ENCODE assay signal across 24 cellular contexts in the genomic region with DNA sequence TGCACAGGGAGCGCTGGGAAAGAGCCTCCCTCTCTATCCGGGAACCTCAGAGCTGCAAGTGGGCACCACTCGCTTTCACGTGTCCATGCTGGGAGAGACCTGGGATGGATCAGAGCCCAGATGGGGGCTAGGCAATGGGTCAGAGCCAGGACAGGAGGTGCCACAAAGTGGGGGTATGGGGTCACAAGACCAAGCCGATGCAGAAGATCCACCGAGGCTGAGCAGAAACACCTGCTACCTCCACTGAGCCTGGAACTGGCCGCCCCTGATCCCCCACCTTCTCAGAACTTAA.
DNase-seq lines count a peak whose midpoint lies in the region; ATAC-seq, FAIRE-seq and TF ChIP-seq lines count a peak whose summit lies in the region.
"Had no signal": no experiment of that assay in that cellular context is flagged by ENCODE, and none has a peak within 500 bp of the region (broad histone marks: within the 10 kb centered on the region; RNA-seq: fewer than 3 reads in every experiment).

No MANE protein-coding gene starts in this region.

- intact Hi-C loops in CD4-positive, alpha-beta T cell (cut with DNase I, micrococcal nuclease), result no loop called here
- intact Hi-C loops in K562 (cut with micrococcal nuclease), result no loop called here

- in situ Hi-C loops in K562 (cut with MboI), result no loop called here

- H3K9me1 ChIP-seq in K562 (ENCODE audit: control insufficient read depth, insufficient read depth, low read length), result no peaks in the 10 kb centered on the region

- H3K4me3 ChIP-seq in K562, result no peak overlapping the region
- H3K4me3 ChIP-seq in CD8-positive, alpha-beta memory T cell (ENCODE audit: low read length), result no peak overlapping the region
- H3K4me3 ChIP-seq: A549, BLaER1, GM12878 had no signal

- no peak for TF ChIP-seq EP300 in K562 (IDR thresholded peaks at IDR 0.05; ENCODE audit: low read length)

- TF ChIP-seq RAD21 in K562 (CRISPR knock-in tag; conservative IDR thresholded peaks at IDR 0.05 in 1 of 2, IDR thresholded peaks at IDR 0.05 in 1 of 2), result no peak

- no peaks in the 10 kb centered on the region for H3K9me3 Mint-ChIP-seq in CD4-positive, alpha-beta T cell
- peaks cover 0 to 1% (median 0%) of the 10 kb centered on the region in 5 donors for H3K9me3 Mint-ChIP-seq in CD8-positive, alpha-beta memory T cell
- H3K9me3 Mint-ChIP-seq: CD4-positive, CD25-positive, alpha-beta regulatory T cell had no signal

- TF ChIP-seq POLR2A in K562 (conservative IDR thresholded peaks at IDR 0.05), result no peak

- no peak for ATAC-seq in CD4-positive, alpha-beta T cell (ENCODE audit: poor library complexity)
- no peak for ATAC-seq in K562
- ATAC-seq: A549, GM12878 had no signal

- H3K79me2 ChIP-seq in K562 (ENCODE audit: control insufficient read depth, insufficient read depth, low read length), result no peaks in the 10 kb centered on the region

- FAIRE-seq in K562 (lab: Jason Lieb, UNC), result no peak
- FAIRE-seq: A549, GM12878, GM12892, GM18507 had no signal

- no peaks in the 10 kb centered on the region for H3K36me3 Mint-ChIP-seq in CD4-positive, alpha-beta T cell (ENCODE audit: low read depth)
- no peaks in the 10 kb centered on the region for H3K36me3 Mint-ChIP-seq in CD8-positive, alpha-beta memory T cell
- H3K36me3 Mint-ChIP-seq: CD14-positive monocyte; CD4-positive, CD25-positive, alpha-beta regulatory T cell had no signal

- H3K4me1 Mint-ChIP-seq in CD4-positive, alpha-beta T cell (ENCODE audit: low read depth), result peaks cover 27% of the 10 kb centered on the region
- peaks cover 0 to 5% (median 3%) of the 10 kb centered on the region in 3 donors for H3K4me1 Mint-ChIP-seq in CD8-positive, alpha-beta memory T cell

- H3K9ac ChIP-seq in K562 (ENCODE audit: insufficient read depth in 1 of 2, low read depth in 2 of 2, low read length in 2 of 2), result no peak overlapping the region
- H3K9ac ChIP-seq: BLaER1 had no signal

- POLR2A ChIA-PET in CD4-positive, alpha-beta T cell (lab: Charles Lee), result no interaction called here
- POLR2A ChIA-PET in K562 (lab: Yijun Ruan, JAX), result no interaction called here
- POLR2A ChIA-PET in CD8-positive, alpha-beta memory T cell (lab: Charles Lee), result no interaction called here

- H3K27ac Mint-ChIP-seq in CD4-positive, alpha-beta T cell, result peak overlapping the region; percentile 65
- no peak overlapping the region for H3K27ac Mint-ChIP-seq in CD8-positive, alpha-beta memory T cell

- H3K27me3 ChIP-seq in CD4-positive, alpha-beta T cell (ENCODE audit: control insufficient read depth, insufficient read depth, low read length), result no peaks in the 10 kb centered on the region
- peaks cover 1 to 54% of the 10 kb centered on the region in 2 experiments; a peak in 3 of 5 replicates for H3K27me3 ChIP-seq in K562 (ENCODE audit: control insufficient read depth in 2 of 2, insufficient read depth in 2 of 2, low read length in 2 of 2)
- H3K27me3 ChIP-seq in CD8-positive, alpha-beta memory T cell (ENCODE audit: insufficient read depth, low read length, poor library complexity, severe bottlenecking), result no peaks in the 10 kb centered on the region
- H3K27me3 ChIP-seq: BE2C, BLaER1 had no signal

- peaks cover 6% of the 10 kb centered on the region for H3K27me3 Mint-ChIP-seq in CD4-positive, alpha-beta T cell
- peaks cover 0 to 15% of the 10 kb centered on the region in 2 donors for H3K27me3 Mint-ChIP-seq in CD8-positive, alpha-beta memory T cell

- peak; percentile 33 for DNase-seq in DMS 273 (lab: John Stamatoyannopoulos, UW; ENCODE audit: unreplicated experiment)
- DNase-seq in DMS 273 treated with DMSO at 0.1 percent for 48 hours (lab: John Stamatoyannopoulos, UW), result no peak
- DNase-seq in CD4-positive, alpha-beta T cell, result no peak
- DNase-seq in K562 (ENCODE audit: extremely low read depth in 1 of 4, low spot score in 3 of 4), result no peak
- DNase-seq in islet precursor cell, result peak; percentile 42
- no peak for DNase-seq in UCSD-AML1 (lab: John Stamatoyannopoulos, UW; ENCODE audit: unreplicated experiment)
- DNase-seq in CD8-positive, alpha-beta memory T cell, result no peak
- no peak for DNase-seq in pons (ENCODE audit: low spot score)
- DNase-seq: BE2C; C1 segment of cervical spinal cord; CD4-positive, CD25-positive, alpha-beta regulatory T cell; COR-L47; DMS153; DMS79; DND-41; EL; GDM1 had no signal

- no peaks in the 10 kb centered on the region; the same call in 1 of the 2 replicates for H4K20me1 ChIP-seq in K562 (replicated peaks; ENCODE audit: control insufficient read depth, insufficient read depth, low read length)
- H4K20me1 ChIP-seq: BLaER1 had no signal

- no peak overlapping the region for H3K27ac ChIP-seq in CD4-positive, alpha-beta T cell (ENCODE audit: low read depth, low read length)
- no peak overlapping the region for H3K27ac ChIP-seq in K562 (ENCODE audit: extremely low read depth, low read depth, low read length)
- no peak overlapping the region for H3K27ac ChIP-seq in CD8-positive, alpha-beta memory T cell (ENCODE audit: low read depth, low read length)
- H3K27ac ChIP-seq: 22Rv1, A549, BLaER1 had no signal

- H3K36me3 ChIP-seq in K562 (ENCODE audit: control insufficient read depth, insufficient read depth, low read length), result no peaks in the 10 kb centered on the region
- H3K36me3 ChIP-seq in CD8-positive, alpha-beta memory T cell (ENCODE audit: insufficient read depth, low read length), result no peaks in the 10 kb centered on the region
- H3K36me3 ChIP-seq: BE2C, BLaER1 had no signal

- peak overlapping the region; percentile 33; the same call in 1 of the 2 replicates for H3K4me2 ChIP-seq in K562 (ENCODE audit: insufficient read depth, low read length)
- H3K4me2 ChIP-seq: A549, BLaER1 had no signal

- BruUV-seq in K562 (replicated peaks; lab: Mats Ljungman, UMichigan), result no TSS peak

- WGBS in K562 (ENCODE audit: insufficient coverage, low coverage, missing lambda C conversion rate), result 0% methylated on average over 6 of the region's 7 CpGs

- H2AFZ ChIP-seq in K562 (ENCODE audit: low read depth, low read length), result peak overlapping the region; percentile 47; the same call in 1 of the 2 replicates

- H3K4me3 Mint-ChIP-seq in CD4-positive, alpha-beta T cell, result no peak overlapping the region
- no peak overlapping the region for H3K4me3 Mint-ChIP-seq in CD8-positive, alpha-beta memory T cell
- H3K4me3 Mint-ChIP-seq: CD14-positive monocyte; CD4-positive, CD25-positive, alpha-beta regulatory T cell had no signal

- H3K9me3 ChIP-seq in CD4-positive, alpha-beta T cell (ENCODE audit: control insufficient read depth, low read length), result no peaks in the 10 kb centered on the region
- H3K9me3 ChIP-seq in K562 (replicated peaks; ENCODE audit: control insufficient read depth, insufficient read depth, low read depth, low read length), result no peaks in the 10 kb centered on the region
- no peaks in the 10 kb centered on the region for H3K9me3 ChIP-seq in CD8-positive, alpha-beta memory T cell (ENCODE audit: low read length)
- H3K9me3 ChIP-seq: A549, BE2C had no signal

- TF ChIP-seq CTCF in CD4-positive, alpha-beta T cell (IDR thresholded peaks at IDR 0.05), result no peak
- no peak for TF ChIP-seq CTCF in K562 (IDR thresholded peaks at IDR 0.05 in 2 of 3, conservative IDR thresholded peaks at IDR 0.05 in 1 of 3; ENCODE audit: insufficient read depth in 2 of 3, low read depth in 1 of 3, low read length in 3 of 3)

- CTCF ChIA-PET in CD4-positive, alpha-beta T cell (lab: Charles Lee), result no interaction called here
- CTCF ChIA-PET in K562 (lab: Yijun Ruan, JAX; ENCODE audit: low intra/inter-chr PET ratio), result no interaction called here
- CTCF ChIA-PET in CD8-positive, alpha-beta memory T cell (lab: Charles Lee), result interaction anchor here (1.2 kb wide), 1 partner anchor 12 kb away, joined by 3 read pairs; no protein-coding TSS in a partner anchor

- H3K4me1 ChIP-seq in K562 (replicated peaks in 1 of 2; ENCODE audit: control insufficient read depth in 2 of 2, insufficient read depth in 2 of 2, low read length in 2 of 2), result peaks cover 0 to 7% of the 10 kb centered on the region in 2 experiments; a peak in 2 of 5 replicates
- no peaks in the 10 kb centered on the region for H3K4me1 ChIP-seq in CD8-positive, alpha-beta memory T cell (ENCODE audit: insufficient read depth, low read length)
- H3K4me1 ChIP-seq: A549, BE2C had no signal

TF ChIP-seq in K562, 482 proteins besides CTCF, POLR2A, EP300 and RAD21 (continues in another document):
- TF ChIP-seq SMAD3 (CRISPR knock-in tag; conservative IDR thresholded peaks at IDR 0.05) (no peak), L3MBTL2 (IDR thresholded peaks at IDR 0.05) (peak; percentile 44; the same call in 1 of the 2 replicates), NR2C2 (CRISPR knock-in tag; IDR thresholded peaks at IDR 0.05) (no peak), NR2C2 (tag; IDR thresholded peaks at IDR 0.05) (peak; percentile 48; the same call in 1 of the 2 replicates)

Comparison
In these comparisons a context has a peak if more than half of its experiments do, and no peak if none do; other contexts are left out.
1. DNase-seq: peak in DMS 273 (single experiment) and islet precursor cell (single experiment); none in DMS 273 treated with DMSO at 0.1 percent for 48 hours (single experiment), CD4-positive, alpha-beta T cell (0 of 10), K562 (0 of 4), UCSD-AML1 (single experiment), CD8-positive, alpha-beta memory T cell (0 of 5) and pons (single experiment).